ENCODE assay signal across 12 cellular contexts in the genomic region with DNA sequence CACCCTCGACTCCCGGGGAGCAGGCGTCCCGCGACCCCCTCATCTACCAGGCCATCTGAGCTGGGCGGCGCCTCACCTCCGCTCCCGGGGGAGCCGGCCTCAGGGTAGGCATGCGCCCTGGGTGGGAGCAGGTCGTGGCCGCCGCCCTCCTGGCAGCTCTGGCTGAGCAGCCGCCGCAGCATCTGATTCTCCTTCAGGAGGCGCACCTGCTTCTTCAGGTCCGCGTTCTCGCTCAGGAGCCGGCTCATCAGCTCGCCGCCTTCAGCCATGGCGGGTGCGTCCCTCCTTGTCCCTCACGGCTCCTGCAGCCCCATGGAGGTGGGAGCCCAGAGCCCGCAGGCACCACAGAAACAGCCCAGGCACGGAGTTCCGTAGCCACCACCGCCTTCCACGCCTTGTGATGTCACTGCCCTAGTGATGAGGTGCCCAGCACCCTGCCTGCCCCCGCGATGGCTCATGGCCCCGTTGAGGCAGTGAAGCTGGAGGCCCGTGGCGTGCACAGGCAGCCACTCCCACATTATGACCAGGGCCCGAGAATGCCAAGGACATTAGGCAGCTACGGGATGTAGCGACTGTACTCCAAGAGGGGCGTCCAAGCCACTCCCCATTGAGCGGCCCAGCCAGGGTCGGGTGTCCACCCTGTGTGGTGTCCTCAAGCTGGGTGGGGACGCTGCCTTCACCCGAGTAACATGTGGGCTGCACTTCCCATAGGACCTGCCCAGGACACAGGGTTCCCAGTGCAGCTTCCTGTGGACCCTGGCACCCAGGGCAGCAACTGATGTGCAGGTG. TPM values are rescaled to one million over a fixed set of nuclear protein-coding genes. Genes with fewer than 3 reads are reported as not detected.
DNase-seq lines count a peak whose midpoint lies in the region; ATAC-seq and TF ChIP-seq lines count a peak whose summit lies in the region.
"Had no signal": no experiment of that assay in that cellular context is flagged by ENCODE, and none has a peak within 500 bp of the region (broad histone marks: within the 10 kb centered on the region; RNA-seq: fewer than 3 reads in every experiment).

No MANE protein-coding gene starts in this region.

- intact Hi-C loops in activated CD4-positive, alpha-beta T cell treated with anti-CD3 and anti-CD28 coated beads, Interleukin-2, amount 10 ng/mL, durations not matched to agents 24 days and 14 days (cut with micrococcal nuclease): no loop called here
- intact Hi-C loops in left ventricle myocardium inferior (cut with micrococcal nuclease) (no loop called here), spleen (cut with DNase I; ENCODE audit: low total_unique reads) (no loop called here)

- CTCF ChIA-PET in activated CD4-positive, alpha-beta memory T cell treated with anti-CD3 and anti-CD28 coated beads, Interleukin-2, amount 10 ng/mL, durations not matched to agents 7 days and 5 days (lab: Charles Lee): no interaction called here

- H3K27ac ChIP-seq in left ventricle myocardium inferior (replicated peaks) (peak overlapping the region; percentile 60), spleen (peak overlapping the region in 2 of 8 donors; percentile 17 to 30)

- H3K27ac Mint-ChIP-seq in activated CD4-positive, alpha-beta T cell treated with anti-CD3 and anti-CD28 coated beads, Interleukin-2, amount 10 ng/mL, durations not matched to agents 24 days and 14 days: no peak overlapping the region
- H3K27ac Mint-ChIP-seq in activated CD4-positive, alpha-beta memory T cell treated with anti-CD3 and anti-CD28 coated beads, Interleukin-2, amount 10 ng/mL, durations not matched to agents 7 days and 5 days: no peak overlapping the region

- H3K4me3 ChIP-seq in left ventricle myocardium inferior (no peak overlapping the region), spleen (no peak overlapping the region)

- peaks cover 34% of the 10 kb centered on the region for H3K4me1 ChIP-seq in left ventricle myocardium inferior
- peaks cover 0 to 25% (median 2%) of the 10 kb centered on the region in 6 donors for H3K4me1 ChIP-seq in spleen

- H3K9me3 ChIP-seq in left ventricle myocardium inferior (replicated peaks) (no peaks in the 10 kb centered on the region), spleen (peaks cover 0 to 2% (median 0%) of the 10 kb centered on the region in 8 donors)

- peaks cover 7% of the 10 kb centered on the region for H3K4me1 Mint-ChIP-seq in activated CD4-positive, alpha-beta T cell treated with anti-CD3 and anti-CD28 coated beads, Interleukin-2, amount 10 ng/mL, durations not matched to agents 24 days and 14 days
- peaks cover 14% of the 10 kb centered on the region for H3K4me1 Mint-ChIP-seq in activated CD4-positive, alpha-beta memory T cell treated with anti-CD3 and anti-CD28 coated beads, Interleukin-2, amount 10 ng/mL, durations not matched to agents 7 days and 5 days

- 84 to 94% (median 88%) methylated on average over 32 to 44 of the region's 44 CpGs for WGBS in spleen, 5 donors

- TF ChIP-seq POLR2A in spleen (IDR thresholded peaks at IDR 0.05): no peak

- POLR2A ChIA-PET in activated CD4-positive, alpha-beta memory T cell treated with anti-CD3 and anti-CD28 coated beads, Interleukin-2, amount 10 ng/mL, durations not matched to agents 7 days and 5 days (lab: Charles Lee): no interaction called here

- no peaks in the 10 kb centered on the region for H3K27me3 Mint-ChIP-seq in activated CD4-positive, alpha-beta T cell treated with anti-CD3 and anti-CD28 coated beads, Interleukin-2, amount 10 ng/mL, durations not matched to agents 24 days and 14 days
- H3K27me3 Mint-ChIP-seq in activated CD4-positive, alpha-beta memory T cell treated with anti-CD3 and anti-CD28 coated beads, Interleukin-2, amount 10 ng/mL, durations not matched to agents 7 days and 5 days: peaks cover 4% of the 10 kb centered on the region

- TF ChIP-seq CTCF in left ventricle myocardium inferior (IDR thresholded peaks at IDR 0.05; ENCODE audit: borderline replicate concordance) (no peak), spleen (IDR thresholded peaks at IDR 0.05 in 8 of 11, conservative IDR thresholded peaks at IDR 0.05 in 3 of 11) (no peak)

- ATAC-seq in HG03457 (IDR thresholded peaks at IDR 0.05; ENCODE audit: unreplicated experiment): no peak
- no peak for ATAC-seq in HG02571 (IDR thresholded peaks at IDR 0.05; ENCODE audit: unreplicated experiment)

- H3K36me3 ChIP-seq in left ventricle myocardium inferior (no peaks in the 10 kb centered on the region), spleen (no peaks in the 10 kb centered on the region)

- H3K9me3 Mint-ChIP-seq in activated CD4-positive, alpha-beta T cell treated with anti-CD3 and anti-CD28 coated beads, Interleukin-2, amount 10 ng/mL, durations not matched to agents 24 days and 14 days: peaks cover 1% of the 10 kb centered on the region
- H3K9me3 Mint-ChIP-seq in activated CD4-positive, alpha-beta memory T cell treated with anti-CD3 and anti-CD28 coated beads, Interleukin-2, amount 10 ng/mL, durations not matched to agents 7 days and 5 days: no peaks in the 10 kb centered on the region

- no peaks in the 10 kb centered on the region for H3K27me3 ChIP-seq in left ventricle myocardium inferior (ENCODE audit: low read depth)
- H3K27me3 ChIP-seq in spleen (replicated peaks in 1 of 7): peaks cover 0 to 7% (median 0%) of the 10 kb centered on the region in 7 donors

- peak; percentile 58 for DNase-seq in activated CD4-positive, alpha-beta T cell treated with anti-CD3 and anti-CD28 coated beads, Interleukin-2, amount 10 ng/mL, durations not matched to agents 24 days and 14 days
- DNase-seq in activated CD4-positive, alpha-beta T cell treated with anti-CD3 and anti-CD28 coated beads, Interleukin-2, amount 50 U/mL, for 4 hours: no peak
- no peak for DNase-seq in activated CD4-positive, alpha-beta memory T cell treated with anti-CD3 and anti-CD28 coated beads, Interleukin-2, amount 10 ng/mL, durations not matched to agents 7 days and 5 days
- DNase-seq in left ventricle myocardium inferior (peak; percentile 42), spleen (peak; percentile 83), globus pallidus (ENCODE audit: low spot score) (no peak)
- DNase-seq: ACHN, amniotic stem cell, NCI-H2081 treated with DMSO at 0.1 percent for 48 hours had no signal

- peak overlapping the region; percentile 71 for H3K4me3 Mint-ChIP-seq in activated CD4-positive, alpha-beta T cell treated with anti-CD3 and anti-CD28 coated beads, Interleukin-2, amount 10 ng/mL, durations not matched to agents 24 days and 14 days
- H3K4me3 Mint-ChIP-seq in activated CD4-positive, alpha-beta memory T cell treated with anti-CD3 and anti-CD28 coated beads, Interleukin-2, amount 10 ng/mL, durations not matched to agents 7 days and 5 days: peak overlapping the region; percentile 44

- no peaks in the 10 kb centered on the region for H3K36me3 Mint-ChIP-seq in activated CD4-positive, alpha-beta T cell treated with anti-CD3 and anti-CD28 coated beads, Interleukin-2, amount 10 ng/mL, durations not matched to agents 24 days and 14 days (ENCODE audit: low read depth)
- no peaks in the 10 kb centered on the region for H3K36me3 Mint-ChIP-seq in activated CD4-positive, alpha-beta memory T cell treated with anti-CD3 and anti-CD28 coated beads, Interleukin-2, amount 10 ng/mL, durations not matched to agents 7 days and 5 days (ENCODE audit: low read depth)

RNA-seq across cellular contexts. Expression of a gene that starts 1.5 kb away (rescaled TPM):
- 10.8 and 12.0 TPM in 2 replicates for total RNA-seq in activated CD4-positive, alpha-beta T cell treated with anti-CD3 and anti-CD28 coated beads, Interleukin-2, amount 10 ng/mL, durations not matched to agents 24 days and 14 days
- 1 to 10 TPM; 4.2 to 4.4 TPM for total RNA-seq in activated CD4-positive, alpha-beta memory T cell treated with anti-CD3 and anti-CD28 coated beads, Interleukin-2, amount 10 ng/mL, durations not matched to agents 7 days and 5 days
- total RNA-seq in left ventricle myocardium inferior (7.0 TPM), spleen (10 to 100 TPM in 2 of 7 donors, 1 to 10 TPM in 5; 4.4 to 10.5 (median 7.7) TPM)
- polyA plus RNA-seq in spleen: 10 to 100 TPM; 10.8 to 13.4 (median 13.1) TPM

RNA-seq across cellular contexts. Expression of a gene that starts 27.4 kb away (rescaled TPM):
- total RNA-seq in activated CD4-positive, alpha-beta T cell treated with anti-CD3 and anti-CD28 coated beads, Interleukin-2, amount 10 ng/mL, durations not matched to agents 24 days and 14 days: 0.30 and 0.43 TPM in 2 replicates
- under 1 TPM in 1 of 2 experiments, not detected in 1; 0.18 TPM for total RNA-seq in activated CD4-positive, alpha-beta memory T cell treated with anti-CD3 and anti-CD28 coated beads, Interleukin-2, amount 10 ng/mL, durations not matched to agents 7 days and 5 days
- 2.2 TPM for total RNA-seq in left ventricle myocardium inferior
- total RNA-seq in spleen: 1 to 10 TPM in 1 of 7 donors, under 1 TPM in 1, not detected in 5; 0.81 to 1.7 TPM
- polyA plus RNA-seq in spleen: 1 to 10 TPM in 1 of 3 donors, under 1 TPM in 2; 0.35 to 2.8 (median 0.38) TPM
- total RNA-seq: T-helper 1 cell treated with Interleukin-12 subunit alpha and Interleukin-12 subunit beta and Interleukin-4 antibody, amounts not matched to agents 30 ng/mL and 1 ng/mL, for 36 hours had no signal

RNA-seq across cellular contexts. Expression of a gene that starts 45.8 kb away (rescaled TPM):
- total RNA-seq in activated CD4-positive, alpha-beta T cell treated with anti-CD3 and anti-CD28 coated beads, Interleukin-2, amount 10 ng/mL, durations not matched to agents 24 days and 14 days: 19.7 and 23.1 TPM in 2 replicates
- total RNA-seq in activated CD4-positive, alpha-beta memory T cell treated with anti-CD3 and anti-CD28 coated beads, Interleukin-2, amount 10 ng/mL, durations not matched to agents 7 days and 5 days: 10 to 100 TPM; 54.7 to 56.1 TPM
- 52.0 TPM for total RNA-seq in left ventricle myocardium inferior
- 10 to 100 TPM; 18.2 to 31.2 (median 28.8) TPM for total RNA-seq in spleen
- 10 to 100 TPM in 1 of 3 donors, 1 to 10 TPM in 2; 6.3 to 17.5 (median 9.8) TPM for polyA plus RNA-seq in spleen

Comparison
In these comparisons a context has a peak if more than half of its experiments do, and no peak if none do; other contexts are left out.
1. DNase-seq: peak in activated CD4-positive, alpha-beta T cell treated with anti-CD3 and anti-CD28 coated beads, Interleukin-2, amount 10 ng/mL, durations not matched to agents 24 days and 14 days (single experiment), left ventricle myocardium inferior (single experiment) and spleen (single experiment); none in activated CD4-positive, alpha-beta T cell treated with anti-CD3 and anti-CD28 coated beads, Interleukin-2, amount 50 U/mL, for 4 hours (0 of 2), activated CD4-positive, alpha-beta memory T cell treated with anti-CD3 and anti-CD28 coated beads, Interleukin-2, amount 10 ng/mL, durations not matched to agents 7 days and 5 days (single experiment) and globus pallidus (single experiment).